In the genomic region with DNA sequence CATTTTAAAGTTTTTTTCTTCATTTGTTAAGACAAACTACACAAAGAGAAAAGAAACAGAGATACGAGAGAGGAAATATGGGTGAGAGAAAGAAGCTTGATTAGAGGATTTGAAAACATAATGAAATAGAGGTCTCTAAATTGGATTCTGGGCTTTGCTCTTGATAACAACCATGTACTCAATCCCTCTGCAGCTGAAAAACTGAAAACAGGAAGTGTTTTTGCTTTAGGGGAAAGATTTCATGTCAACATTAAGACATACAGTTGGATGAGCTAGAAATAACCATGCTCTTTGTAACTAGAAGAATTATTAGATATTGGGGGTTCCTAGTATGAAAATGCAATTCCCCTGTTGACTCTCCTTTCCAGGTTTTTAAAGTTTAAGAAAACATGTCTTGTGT, we compare ENCODE assay signal across 28 cellular contexts. TPM values are rescaled to one million over a fixed set of nuclear protein-coding genes. Genes with fewer than 3 reads are reported as not detected.
"Had no signal": no experiment of that assay in that cellular context is flagged by ENCODE, and none has a peak within 500 bp of the region (broad histone marks: within the 10 kb centered on the region; RNA-seq: fewer than 3 reads in every experiment).

No MANE protein-coding gene starts in this region.

- ATAC-seq: activated CD8-positive, alpha-beta T cell treated with anti-CD3 and anti-CD28 coated beads for 36 hours; activated naive CD8-positive, alpha-beta T cell treated with anti-CD3 and anti-CD28 coated beads, Interleukin-2, amount 50 U/mL, for 24 hours; activated T-cell treated with anti-CD3 and anti-CD28 coated beads, Interleukin-2, amount 50 U/mL, for 4 hours; activated T-helper 17 cell treated with anti-CD3 and anti-CD28 coated beads, Interleukin-2, amount 50 U/mL, for 72 hours; gastroesophageal sphincter; left cardiac atrium; left ventricle myocardium superior; mucosa of descending colon; natural killer cell treated with Interleukin-12 subunit alpha and Interleukin-12 subunit beta and Interleukin-15 and Interleukin-18, amount 100 ng/mL, for 72 hours; stimulated activated memory B cell treated with anti-CD40 and anti-IgM and Interleukin-4, amounts not matched to agents 10 μg/mL and 1 μg/mL and 100 μg/mL, for 72 hours had no signal

- DNase-seq: activated B cell treated with CpG ODN at 0.5 μM for 24 hours; activated CD4-positive, alpha-beta T cell treated with anti-CD3 and anti-CD28 coated beads, Interleukin-2, amount 50 U/mL, for 1 hour; activated CD8-positive, alpha-beta T cell treated with anti-CD3 and anti-CD28 coated beads for 36 hours; activated naive CD8-positive, alpha-beta T cell treated with anti-CD3 and anti-CD28 coated beads, Interleukin-2, amount 50 U/mL, for 24 hours; activated T-cell treated with anti-CD3 and anti-CD28 coated beads, Interleukin-2, amount 50 U/mL, for 4 hours; amygdala; caudate nucleus; cortex of kidney; head of caudate nucleus; hippocampal formation; left cardiac atrium; left ventricle myocardium superior; mucosa of descending colon; stimulated activated CD4-positive, alpha-beta T cell treated with anti-CD3 and anti-CD28 coated beads, Interleukin-1b, Interleukin-23, amount 100 ng/mL, for 48 hours; stimulated activated CD4-positive, alpha-beta T cell treated with anti-CD3 and anti-CD28 coated beads, Interleukin-4, amount 100 ng/mL, for 4 hours; stimulated activated CD8-positive, alpha-beta memory T cell treated with anti-CD3 and anti-CD28 coated beads, Interleukin-4, amount 100 ng/mL, for 48 hours; stomach; thyroid gland; upper lobe of left lung had no signal

- H3K27ac ChIP-seq: gastroesophageal sphincter, right atrium auricular region, stomach, thyroid gland, upper lobe of left lung had no signal

- H3K36me3 ChIP-seq: gastroesophageal sphincter, right atrium auricular region, stomach, thyroid gland, upper lobe of left lung had no signal

- H3K9me3 ChIP-seq: gastroesophageal sphincter, mucosa of descending colon, right atrium auricular region, stomach, thyroid gland, upper lobe of left lung had no signal

- H3K4me3 ChIP-seq: gastroesophageal sphincter, mucosa of descending colon, right atrium auricular region, smooth muscle cell, stomach, thyroid gland, upper lobe of left lung had no signal

- H3K4me1 ChIP-seq: gastroesophageal sphincter, right atrium auricular region, stomach, thyroid gland, upper lobe of left lung had no signal

- H3K27me3 ChIP-seq: gastroesophageal sphincter, right atrium auricular region, thyroid gland, upper lobe of left lung had no signal

RNA-seq across cellular contexts. Expression of a gene that starts 21.9 kb away (rescaled TPM):
- total RNA-seq: activated B cell treated with CpG ODN at 0.5 μM for 24 hours; activated CD8-positive, alpha-beta T cell treated with anti-CD3 and anti-CD28 coated beads for 36 hours; activated T-cell treated with anti-CD3 and anti-CD28 coated beads, Interleukin-2, amount 50 U/mL, for 4 hours; fibroblast of villous mesenchyme; lung microvascular endothelial cell; natural killer cell treated with Interleukin-12 subunit alpha and Interleukin-12 subunit beta and Interleukin-15 and Interleukin-18, amount 100 ng/mL, for 72 hours; pulmonary artery endothelial cell; stomach had no signal
